Comparison of ENCODE assay signal across 17 cellular contexts in genomic region chr3:193680220-193680619, GRCh38.
DNase-seq lines count a peak whose midpoint lies in the region; ATAC-seq and TF ChIP-seq lines count a peak whose summit lies in the region.
"Had no signal": no experiment of that assay in that cellular context is flagged by ENCODE, and none has a peak within 500 bp of the region (broad histone marks: within the 10 kb centered on the region; RNA-seq: fewer than 3 reads in every experiment).

No MANE protein-coding gene starts in this region.

- no peaks in the 10 kb centered on the region for H4K20me1 ChIP-seq in SK-N-SH (ENCODE audit: insufficient read depth)

- POLR2A ChIA-PET in SK-N-SH (lab: Yijun Ruan, JAX) = no interaction called here

- WGBS in SK-N-SH (ENCODE audit: low lambda C conversion rate) = 58% methylated on average over 2 of the region's 2 CpGs

- H3K4me3 ChIP-seq in SK-N-SH (ENCODE audit: low read depth in 2 of 2, low read length in 1 of 2) (no peak overlapping the region), skeletal muscle cell (ENCODE audit: low read depth, low read length) (no peak overlapping the region)
- H3K4me3 ChIP-seq: GM12878, HAP-1, tibial nerve had no signal

- H3K9ac ChIP-seq in SK-N-SH = no peak overlapping the region

- H3F3A ChIP-seq in SK-N-SH (replicated peaks; ENCODE audit: insufficient read depth) = peaks cover 14% of the 10 kb centered on the region

- no peak overlapping the region for H3K4me2 ChIP-seq in SK-N-SH

- no peaks in the 10 kb centered on the region for H3K9me3 ChIP-seq in SK-N-SH
- H3K9me3 ChIP-seq: HAP-1, tibial nerve had no signal

- peak overlapping the region in 1 of 2 experiments; percentile 11; a peak in 1 of 4 replicates for H3K27ac ChIP-seq in SK-N-SH (ENCODE audit: low read depth in 2 of 2, low read length in 1 of 2)
- H3K27ac ChIP-seq: 22Rv1, tibial nerve had no signal

- no peaks in the 10 kb centered on the region for H3K27me3 ChIP-seq in SK-N-SH (ENCODE audit: insufficient read depth)
- H3K27me3 ChIP-seq: tibial nerve had no signal

- ATAC-seq in GM18868 (IDR thresholded peaks at IDR 0.05; ENCODE audit: unreplicated experiment) = no peak
- ATAC-seq: GM12878; stimulated activated memory B cell treated with anti-CD40 and anti-IgM and Interleukin-4, amounts not matched to agents 10 μg/mL and 1 μg/mL and 100 μg/mL, for 72 hours had no signal

- DNase-seq in DMS 273 (lab: John Stamatoyannopoulos, UW; ENCODE audit: unreplicated experiment) (peak; percentile 16), DMS 273 treated with DMSO at 0.1 percent for 48 hours (lab: John Stamatoyannopoulos, UW) (no peak), SK-N-SH (no peak), glomerular visceral epithelial cell (ENCODE audit: extremely low spot score) (peak; percentile 2), skeletal muscle cell (ENCODE audit: low read depth) (peak; percentile 31), NCI-H446 treated with DMSO at 0.1 percent for 48 hours (lab: John Stamatoyannopoulos, UW) (no peak), SKM-1 treated with dmso at 0.1 percent for 144 hours (lab: John Stamatoyannopoulos, UW; ENCODE audit: unreplicated experiment) (no peak)
- DNase-seq: activated naive CD4-positive, alpha-beta T cell treated with Interleukin-2 at 50 U/mL for 16 hours; CD4-positive, CD25-positive, alpha-beta regulatory T cell; NCI-H1105 treated with DMSO at 0.1 percent for 48 hours; SHP77 had no signal

- H3K36me3 ChIP-seq in SK-N-SH (replicated peaks in 1 of 2; ENCODE audit: control insufficient read depth in 1 of 2, insufficient read depth in 2 of 2, low read length in 1 of 2) = peaks cover 23 to 37% of the 10 kb centered on the region in 2 experiments

- TF ChIP-seq RAD21 in SK-N-SH (IDR thresholded peaks at IDR 0.05; ENCODE audit: low read length) = no peak

- no peak overlapping the region for H2AFZ ChIP-seq in SK-N-SH (ENCODE audit: low read depth)

- CTCF ChIA-PET in SK-N-SH (lab: Yijun Ruan, JAX) = interaction anchor here (1.2 kb wide), 1 partner anchor 15 kb away, joined by 4 read pairs; no protein-coding TSS in a partner anchor

- TF ChIP-seq EP300 in SK-N-SH (IDR thresholded peaks at IDR 0.05; ENCODE audit: borderline replicate concordance in 1 of 2, low read depth in 1 of 2, low read length in 1 of 2) = no peak

- 0 out of 4 replicates have a peak, but pooled peaks cover 0 to 9% of the 10 kb centered on the region in 2 experiments for H3K4me1 ChIP-seq in SK-N-SH (ENCODE audit: control insufficient read depth in 1 of 2, insufficient read depth in 2 of 2, low read depth in 1 of 2, low read length in 1 of 2)
- H3K4me1 ChIP-seq: tibial nerve had no signal

- no peaks in the 10 kb centered on the region for H3K79me2 ChIP-seq in SK-N-SH (ENCODE audit: insufficient read depth)

- peaks cover 5% of the 10 kb centered on the region; the same call in 1 of the 2 replicates for H3K9me2 ChIP-seq in SK-N-SH

- TF ChIP-seq CTCF in SK-N-SH (IDR thresholded peaks at IDR 0.05) = no peak

TF ChIP-seq in SK-N-SH, 30 proteins besides CTCF, POLR2A, EP300 and RAD21:
- TF ChIP-seq PBX3 (IDR thresholded peaks at IDR 0.05) (0 out of 2 replicates have a peak, but pooled peaks have one; percentile 20), GATA2 (CRISPR knock-in tag; IDR thresholded peaks at IDR 0.05) (no peak), RXRA (IDR thresholded peaks at IDR 0.05; ENCODE audit: borderline replicate concordance, low read depth) (no peak)

Comparison
In these comparisons a context has a peak if more than half of its experiments do, and no peak if none do; other contexts are left out.
1. DNase-seq: peak in DMS 273 (single experiment), glomerular visceral epithelial cell (single experiment) and skeletal muscle cell (single experiment); none in DMS 273 treated with DMSO at 0.1 percent for 48 hours (single experiment), SK-N-SH (single experiment), NCI-H446 treated with DMSO at 0.1 percent for 48 hours (single experiment) and SKM-1 treated with dmso at 0.1 percent for 144 hours (single experiment).